ENCODE assay signal across 17 cellular contexts in the genomic region with DNA sequence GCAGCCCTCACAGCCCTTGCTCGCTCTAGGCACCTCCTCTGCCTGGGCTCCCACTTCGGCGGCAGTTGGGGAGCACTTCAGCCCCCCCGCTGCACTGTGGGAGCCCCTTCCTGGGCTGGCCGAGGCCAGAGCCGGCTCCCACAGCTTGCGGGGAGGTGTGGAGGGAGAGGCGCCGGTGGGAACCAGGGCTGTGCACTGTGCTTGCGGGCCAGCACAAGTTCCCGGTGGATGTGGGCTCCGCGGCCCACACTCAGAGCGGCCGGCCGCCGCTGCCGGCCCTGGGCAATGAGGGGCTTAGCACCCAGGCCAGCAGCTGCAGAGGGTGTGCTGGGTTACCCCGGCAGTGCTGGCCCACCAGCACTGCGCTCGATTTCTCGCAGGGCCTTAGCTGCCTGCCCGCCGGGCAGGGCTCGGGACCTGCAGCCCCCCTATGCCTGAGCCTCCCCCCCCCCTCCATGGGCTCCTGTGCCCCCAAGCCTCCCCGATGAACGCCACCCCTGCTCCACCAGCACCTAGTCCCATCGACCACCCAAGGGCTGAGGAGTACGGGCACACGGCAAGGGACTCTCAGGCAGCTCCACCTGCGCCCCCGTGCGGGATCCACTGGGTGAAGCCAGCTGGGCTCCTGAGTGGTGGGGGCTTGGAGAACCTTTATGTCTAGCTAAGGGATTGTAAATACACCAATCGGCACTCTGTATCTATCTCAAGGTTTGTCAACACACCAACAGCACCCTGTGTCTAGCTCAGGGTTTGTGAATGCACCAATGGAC.
A peak's percentile ranks its signal among the peaks of the same experiment; 100 is the strongest.
DNase-seq lines count a peak whose midpoint lies in the region; ATAC-seq and TF ChIP-seq lines count a peak whose summit lies in the region.
"Had no signal": no experiment of that assay in that cellular context is flagged by ENCODE, and none has a peak within 500 bp of the region (broad histone marks: within the 10 kb centered on the region; RNA-seq: fewer than 3 reads in every experiment).

No MANE protein-coding gene starts in this region.

- no peak for ATAC-seq in activated B cell treated with CpG ODN at 0.5 μM for 24 hours (ENCODE audit: low read depth)
- ATAC-seq: A549; CD8-positive, alpha-beta T cell; GM12878 had no signal

- no peak overlapping the region for H3K4me3 ChIP-seq in esophagus muscularis mucosa
- H3K4me3 ChIP-seq: A549; BLaER1 treated with 17β-estradiol and CSF1 and Interleukin-3, amounts not matched to agents 10 nM and 100 nM; GM12878 had no signal

- DNase-seq in activated gamma-delta T cell (lab: John Stamatoyannopoulos, UW) (peak; percentile 3), activated gamma-delta T cell treated with Interleukin-2 at 50 U/mL for 16 hours (no peak), activated B cell treated with CpG ODN at 0.5 μM for 24 hours (no peak), esophagus muscularis mucosa (ENCODE audit: extremely low spot score) (peak; percentile 55), NOMO-1 treated with dmso at 0.1 percent for 144 hours (lab: John Stamatoyannopoulos, UW; ENCODE audit: unreplicated experiment) (no peak)
- DNase-seq: AML-193; Caco-2; Calu3; CD4-positive, alpha-beta T cell; CD8-positive, alpha-beta T cell; DMS79 treated with DMSO at 0.1 percent for 48 hours; GDM1 had no signal

- H3K36me3 ChIP-seq in esophagus muscularis mucosa: no peaks in the 10 kb centered on the region
- H3K36me3 ChIP-seq: BLaER1 treated with 17β-estradiol and CSF1 and Interleukin-3, amounts not matched to agents 10 nM and 100 nM had no signal

- peaks cover 9 to 16% (median 14%) of the 10 kb centered on the region in 4 donors for H3K4me1 ChIP-seq in esophagus muscularis mucosa
- H3K4me1 ChIP-seq: A549 had no signal

- H3K27ac ChIP-seq in esophagus muscularis mucosa (replicated peaks in 1 of 4): no peak overlapping the region
- H3K27ac ChIP-seq: 22Rv1; A549; BLaER1 treated with 17β-estradiol and CSF1 and Interleukin-3, amounts not matched to agents 10 nM and 100 nM had no signal

- TF ChIP-seq POLR2A in esophagus muscularis mucosa (IDR thresholded peaks at IDR 0.05; ENCODE audit: low read depth): no peak

- H3K36me3 Mint-ChIP-seq in activated B cell treated with CpG ODN at 0.5 μM for 24 hours (ENCODE audit: low read depth): no peaks in the 10 kb centered on the region
- H3K36me3 Mint-ChIP-seq: CD8-positive, alpha-beta T cell had no signal

- H3K27ac Mint-ChIP-seq in activated B cell treated with CpG ODN at 0.5 μM for 24 hours: peak overlapping the region; percentile 30
- H3K27ac Mint-ChIP-seq: B cell; CD4-positive, alpha-beta T cell; CD8-positive, alpha-beta T cell had no signal

- H3K9me3 Mint-ChIP-seq in activated B cell treated with CpG ODN at 0.5 μM for 24 hours: no peaks in the 10 kb centered on the region
- H3K9me3 Mint-ChIP-seq: CD8-positive, alpha-beta T cell had no signal

- TF ChIP-seq CTCF in activated B cell treated with CpG ODN at 0.5 μM for 24 hours (IDR thresholded peaks at IDR 0.05): no peak
- TF ChIP-seq CTCF in esophagus muscularis mucosa (IDR thresholded peaks at IDR 0.05): no peak

- intact Hi-C loops in activated B cell treated with CpG ODN at 0.5 μM for 24 hours (cut with micrococcal nuclease): loop anchor here (5.0 to 10.0 kb wide), 6 partner anchors 303 to 1316 kb away; no protein-coding TSS in a partner anchor
- intact Hi-C loops in esophagus muscularis mucosa (cut with DNase I): no loop called here

- no peaks in the 10 kb centered on the region for H3K9me3 ChIP-seq in esophagus muscularis mucosa
- H3K9me3 ChIP-seq: A549, Caco-2 had no signal

- no peak overlapping the region for H3K4me3 Mint-ChIP-seq in activated B cell treated with CpG ODN at 0.5 μM for 24 hours
- H3K4me3 Mint-ChIP-seq: B cell; CD4-positive, alpha-beta T cell; CD8-positive, alpha-beta T cell had no signal

- CTCF ChIA-PET in activated B cell treated with CpG ODN at 0.5 μM for 24 hours (lab: Charles Lee): interaction anchor here (0.6 kb wide), 1 partner anchor 286 kb away, joined by 3 read pairs; no protein-coding TSS in a partner anchor

- WGBS in esophagus muscularis mucosa: 94% methylated on average over 32 of the region's 34 CpGs

- no peaks in the 10 kb centered on the region for H3K27me3 ChIP-seq in esophagus muscularis mucosa
- H3K27me3 ChIP-seq: BLaER1 treated with 17β-estradiol and CSF1 and Interleukin-3, amounts not matched to agents 10 nM and 100 nM had no signal

- H3K27me3 Mint-ChIP-seq in activated B cell treated with CpG ODN at 0.5 μM for 24 hours: peaks cover 3% of the 10 kb centered on the region
- H3K27me3 Mint-ChIP-seq: B cell had no signal

- peaks cover 25% of the 10 kb centered on the region for H3K4me1 Mint-ChIP-seq in activated B cell treated with CpG ODN at 0.5 μM for 24 hours

- POLR2A ChIA-PET in activated B cell treated with CpG ODN at 0.5 μM for 24 hours (lab: Charles Lee): no interaction called here

- TF ChIP-seq EP300 in esophagus muscularis mucosa (IDR thresholded peaks at IDR 0.05): no peak

Comparison
In these comparisons a context has a peak if more than half of its experiments do, and no peak if none do; other contexts are left out.
1. DNase-seq: peak in activated gamma-delta T cell (single experiment) and esophagus muscularis mucosa (single experiment); none in activated gamma-delta T cell treated with Interleukin-2 at 50 U/mL for 16 hours (single experiment), activated B cell treated with CpG ODN at 0.5 μM for 24 hours (single experiment) and NOMO-1 treated with dmso at 0.1 percent for 144 hours (single experiment).